In the genomic region with DNA sequence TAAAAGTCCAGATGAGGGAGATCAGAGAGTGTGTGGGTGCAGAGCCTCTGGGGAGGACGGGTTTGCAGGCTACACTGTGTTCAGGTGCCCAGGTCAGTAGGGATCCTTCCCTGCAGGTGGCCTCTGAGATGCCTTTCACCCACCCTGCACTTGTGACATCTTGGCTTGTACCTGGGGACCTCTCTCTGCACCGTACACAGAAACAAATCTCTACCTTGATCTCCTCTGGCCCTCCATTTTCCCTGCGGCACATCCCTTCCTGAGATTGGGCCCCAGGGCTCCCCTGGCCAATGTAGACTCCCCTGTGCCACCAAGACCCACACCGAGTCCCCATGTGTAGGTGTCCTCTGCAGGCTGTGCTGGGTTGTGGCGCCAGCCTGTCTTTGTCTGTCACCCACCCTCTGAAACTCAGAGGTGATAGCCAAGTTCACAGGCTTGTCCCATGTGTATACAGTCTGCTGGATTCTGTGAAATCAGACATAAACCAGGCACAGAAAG, we compare ENCODE assay signal across 14 cellular contexts.
"Had no signal": no experiment of that assay in that cellular context is flagged by ENCODE, and none has a peak within 500 bp of the region (broad histone marks: within the 10 kb centered on the region; RNA-seq: fewer than 3 reads in every experiment).

No MANE protein-coding gene starts in this region.

- H3K4me3 Mint-ChIP-seq: naive thymus-derived CD8-positive, alpha-beta T cell; stimulated activated naive B cell treated with anti-CD40 and anti-IgM and Interleukin-4, amounts not matched to agents 10 μg/mL and 1 μg/mL and 100 μg/mL, for 72 hours; stimulated activated naive CD8-positive, alpha-beta T cell treated with anti-CD3 and anti-CD28 coated beads, Interleukin-15, amount 100 ng/mL, for 72 hours had no signal

- DNase-seq: colonic mucosa; effector CD4-positive, alpha-beta T cell; heart right ventricle; hypothalamus; left lung; mucosa of descending colon; naive thymus-derived CD8-positive, alpha-beta T cell; posterior cingulate gyrus; small intestine; stimulated activated CD4-positive, alpha-beta T cell treated with anti-CD3 and anti-CD28 coated beads, Interleukin-4, amount 100 ng/mL, for 1 hour; stimulated activated naive B cell treated with anti-CD40 and anti-IgM and Interleukin-4, amounts not matched to agents 10 μg/mL and 1 μg/mL and 100 μg/mL, for 72 hours; stimulated activated naive CD8-positive, alpha-beta T cell treated with anti-CD3 and anti-CD28 coated beads, Interleukin-15, amount 100 ng/mL, for 72 hours; substantia nigra; transverse colon had no signal

- H3K9me3 Mint-ChIP-seq: stimulated activated naive B cell treated with anti-CD40 and anti-IgM and Interleukin-4, amounts not matched to agents 10 μg/mL and 1 μg/mL and 100 μg/mL, for 72 hours; stimulated activated naive CD8-positive, alpha-beta T cell treated with anti-CD3 and anti-CD28 coated beads, Interleukin-15, amount 100 ng/mL, for 72 hours had no signal

- H3K27ac Mint-ChIP-seq: stimulated activated naive B cell treated with anti-CD40 and anti-IgM and Interleukin-4, amounts not matched to agents 10 μg/mL and 1 μg/mL and 100 μg/mL, for 72 hours; stimulated activated naive CD8-positive, alpha-beta T cell treated with anti-CD3 and anti-CD28 coated beads, Interleukin-15, amount 100 ng/mL, for 72 hours had no signal

- ATAC-seq: heart right ventricle; left lung; mucosa of descending colon; naive thymus-derived CD8-positive, alpha-beta T cell; stimulated activated naive B cell treated with anti-CD40 and anti-IgM and Interleukin-4, amounts not matched to agents 10 μg/mL and 1 μg/mL and 100 μg/mL, for 72 hours; stimulated activated naive CD8-positive, alpha-beta T cell treated with anti-CD3 and anti-CD28 coated beads, Interleukin-15, amount 100 ng/mL, for 72 hours had no signal

- H3K36me3 Mint-ChIP-seq: naive thymus-derived CD8-positive, alpha-beta T cell; stimulated activated naive B cell treated with anti-CD40 and anti-IgM and Interleukin-4, amounts not matched to agents 10 μg/mL and 1 μg/mL and 100 μg/mL, for 72 hours had no signal

- H3K4me1 Mint-ChIP-seq: stimulated activated naive B cell treated with anti-CD40 and anti-IgM and Interleukin-4, amounts not matched to agents 10 μg/mL and 1 μg/mL and 100 μg/mL, for 72 hours had no signal

- H3K27me3 Mint-ChIP-seq: naive thymus-derived CD8-positive, alpha-beta T cell; stimulated activated naive CD8-positive, alpha-beta T cell treated with anti-CD3 and anti-CD28 coated beads, Interleukin-15, amount 100 ng/mL, for 72 hours had no signal
